1 cellular context compared by ENCODE assay signal in the genomic region with DNA sequence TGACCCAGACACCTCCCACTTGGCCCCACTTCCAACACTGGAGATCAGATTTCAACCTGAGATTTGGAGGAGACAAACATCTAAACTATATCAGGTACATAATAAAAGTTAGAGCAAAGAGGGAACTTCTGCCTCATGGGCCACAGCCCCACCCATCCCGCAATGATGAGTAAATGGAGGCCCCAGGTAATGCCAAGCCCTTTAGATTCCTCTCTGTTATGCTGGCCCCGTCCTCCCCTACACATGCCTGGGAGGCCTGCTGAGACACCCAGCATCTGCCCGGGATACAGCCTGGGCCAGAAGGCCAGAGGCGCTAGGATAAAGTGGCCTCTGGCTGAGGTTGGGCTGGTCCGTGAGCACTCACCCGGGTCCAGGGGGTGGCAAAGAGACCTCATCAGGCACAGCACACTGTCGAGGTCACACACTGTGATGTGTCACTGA.
TF ChIP-seq lines count a peak whose summit lies in the region.

No MANE protein-coding gene starts in this region.

TF ChIP-seq in SK-N-SH, 30 proteins besides CTCF, POLR2A, EP300 and RAD21:
- TF ChIP-seq, protein P1, sequence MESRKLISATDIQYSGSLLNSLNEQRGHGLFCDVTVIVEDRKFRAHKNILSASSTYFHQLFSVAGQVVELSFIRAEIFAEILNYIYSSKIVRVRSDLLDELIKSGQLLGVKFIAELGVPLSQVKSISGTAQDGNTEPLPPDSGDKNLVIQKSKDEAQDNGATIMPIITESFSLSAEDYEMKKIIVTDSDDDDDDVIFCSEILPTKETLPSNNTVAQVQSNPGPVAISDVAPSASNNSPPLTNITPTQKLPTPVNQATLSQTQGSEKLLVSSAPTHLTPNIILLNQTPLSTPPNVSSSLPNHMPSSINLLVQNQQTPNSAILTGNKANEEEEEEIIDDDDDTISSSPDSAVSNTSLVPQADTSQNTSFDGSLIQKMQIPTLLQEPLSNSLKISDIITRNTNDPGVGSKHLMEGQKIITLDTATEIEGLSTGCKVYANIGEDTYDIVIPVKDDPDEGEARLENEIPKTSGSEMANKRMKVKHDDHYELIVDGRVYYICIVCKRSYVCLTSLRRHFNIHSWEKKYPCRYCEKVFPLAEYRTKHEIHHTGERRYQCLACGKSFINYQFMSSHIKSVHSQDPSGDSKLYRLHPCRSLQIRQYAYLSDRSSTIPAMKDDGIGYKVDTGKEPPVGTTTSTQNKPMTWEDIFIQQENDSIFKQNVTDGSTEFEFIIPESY (IDR thresholded peaks at IDR 0.05; ENCODE audit: borderline replicate concordance, low read depth): no peak
- TF ChIP-seq GATA2 (CRISPR knock-in tag; IDR thresholded peaks at IDR 0.05) (no peak), MAX (IDR thresholded peaks at IDR 0.05; ENCODE audit: low read depth) (no peak), NFIC (IDR thresholded peaks at IDR 0.05; ENCODE audit: borderline replicate concordance) (no peak), MXI1 (IDR thresholded peaks at IDR 0.05; ENCODE audit: low read depth, low read length) (no peak), CHD2 (IDR thresholded peaks at IDR 0.05; ENCODE audit: low read length, partially characterized antibody) (no peak), RFX5 (IDR thresholded peaks at IDR 0.05; ENCODE audit: low read length) (no peak), SMC3 (IDR thresholded peaks at IDR 0.05; ENCODE audit: low read depth, low read length) (no peak), EZH2phosphoT487 (IDR thresholded peaks at IDR 0.05; ENCODE audit: borderline replicate concordance, low read depth) (no peak), FOXM1 (IDR thresholded peaks at IDR 0.05; ENCODE audit: low read depth) (no peak), YY1 (IDR thresholded peaks at IDR 0.05; ENCODE audit: low read depth) (no peak), GABPA (IDR thresholded peaks at IDR 0.05; ENCODE audit: low read depth) (no peak), TAF1 (IDR thresholded peaks at IDR 0.05; ENCODE audit: borderline replicate concordance, low read depth, low read length) (no peak)
- TF ChIP-seq, protein P2, sequence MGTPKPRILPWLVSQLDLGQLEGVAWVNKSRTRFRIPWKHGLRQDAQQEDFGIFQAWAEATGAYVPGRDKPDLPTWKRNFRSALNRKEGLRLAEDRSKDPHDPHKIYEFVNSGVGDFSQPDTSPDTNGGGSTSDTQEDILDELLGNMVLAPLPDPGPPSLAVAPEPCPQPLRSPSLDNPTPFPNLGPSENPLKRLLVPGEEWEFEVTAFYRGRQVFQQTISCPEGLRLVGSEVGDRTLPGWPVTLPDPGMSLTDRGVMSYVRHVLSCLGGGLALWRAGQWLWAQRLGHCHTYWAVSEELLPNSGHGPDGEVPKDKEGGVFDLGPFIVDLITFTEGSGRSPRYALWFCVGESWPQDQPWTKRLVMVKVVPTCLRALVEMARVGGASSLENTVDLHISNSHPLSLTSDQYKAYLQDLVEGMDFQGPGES (IDR thresholded peaks at IDR 0.05; ENCODE audit: low read depth, low read length): no peak
- TF ChIP-seq, protein P3, sequence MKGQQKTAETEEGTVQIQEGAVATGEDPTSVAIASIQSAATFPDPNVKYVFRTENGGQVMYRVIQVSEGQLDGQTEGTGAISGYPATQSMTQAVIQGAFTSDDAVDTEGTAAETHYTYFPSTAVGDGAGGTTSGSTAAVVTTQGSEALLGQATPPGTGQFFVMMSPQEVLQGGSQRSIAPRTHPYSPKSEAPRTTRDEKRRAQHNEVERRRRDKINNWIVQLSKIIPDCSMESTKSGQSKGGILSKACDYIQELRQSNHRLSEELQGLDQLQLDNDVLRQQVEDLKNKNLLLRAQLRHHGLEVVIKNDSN (IDR thresholded peaks at IDR 0.05; ENCODE audit: borderline replicate concordance, low read depth): no peak
TF ChIP-seq in SK-N-SH: peak in this region for 0.
